ENCODE assay signal across 19 cellular contexts in genomic region chr18:73670046-73670445, GRCh38.
"Had no signal": no experiment of that assay in that cellular context is flagged by ENCODE, and none has a peak within 500 bp of the region (broad histone marks: within the 10 kb centered on the region; RNA-seq: fewer than 3 reads in every experiment).

No MANE protein-coding gene starts in this region.

- DNase-seq: effector CD4-positive, alpha-beta T cell; endodermal cell; heart left ventricle; kidney glomerular epithelial cell; mucosa of descending colon; natural killer cell; posterior cingulate gyrus; spleen; stimulated activated CD4-positive, alpha-beta T cell treated with anti-CD3 and anti-CD28 coated beads, Interleukin-15, amount 100 ng/mL, for 24 hours; stimulated activated CD4-positive, alpha-beta T cell treated with anti-CD3 and anti-CD28 coated beads, Interleukin-1b, Interleukin-23, amount 100 ng/mL, for 48 hours; stimulated activated CD4-positive, alpha-beta T cell treated with anti-CD3 and anti-CD28 coated beads, Interleukin-4, amount 100 ng/mL, for 24 hours; stimulated activated naive CD8-positive, alpha-beta T cell treated with anti-CD3 and anti-CD28 coated beads, Interleukin-15, amount 100 ng/mL, for 72 hours; testis; upper lobe of right lung had no signal

- H3K27me3 ChIP-seq: heart left ventricle, spleen, testis, tibial nerve, upper lobe of right lung, vagina had no signal

- H3K36me3 ChIP-seq: heart left ventricle, spleen, tibial nerve, upper lobe of right lung, vagina had no signal

- H3K9me3 ChIP-seq: heart left ventricle, mucosa of descending colon, spleen, testis, tibial nerve, upper lobe of right lung, vagina had no signal

- H3K36me3 Mint-ChIP-seq: natural killer cell; stimulated activated memory B cell treated with anti-CD40 and anti-IgM and Interleukin-4, amounts not matched to agents 10 μg/mL and 1 μg/mL and 100 μg/mL, for 72 hours had no signal

- H3K27me3 Mint-ChIP-seq: stimulated activated memory B cell treated with anti-CD40 and anti-IgM and Interleukin-4, amounts not matched to agents 10 μg/mL and 1 μg/mL and 100 μg/mL, for 72 hours; stimulated activated naive CD8-positive, alpha-beta T cell treated with anti-CD3 and anti-CD28 coated beads, Interleukin-15, amount 100 ng/mL, for 72 hours had no signal

- H3K4me1 Mint-ChIP-seq: endodermal cell; natural killer cell; neural crest cell; stimulated activated memory B cell treated with anti-CD40 and anti-IgM and Interleukin-4, amounts not matched to agents 10 μg/mL and 1 μg/mL and 100 μg/mL, for 72 hours; stimulated activated naive CD8-positive, alpha-beta T cell treated with anti-CD3 and anti-CD28 coated beads, Interleukin-15, amount 100 ng/mL, for 72 hours had no signal

- H3K4me3 ChIP-seq: heart left ventricle, mucosa of descending colon, spleen, testis, tibial nerve, upper lobe of right lung, vagina had no signal

- H3K4me3 Mint-ChIP-seq: endodermal cell; natural killer cell; neural crest cell; stimulated activated memory B cell treated with anti-CD40 and anti-IgM and Interleukin-4, amounts not matched to agents 10 μg/mL and 1 μg/mL and 100 μg/mL, for 72 hours; stimulated activated naive CD8-positive, alpha-beta T cell treated with anti-CD3 and anti-CD28 coated beads, Interleukin-15, amount 100 ng/mL, for 72 hours had no signal

- H3K9me3 Mint-ChIP-seq: endodermal cell; neural crest cell; stimulated activated naive CD8-positive, alpha-beta T cell treated with anti-CD3 and anti-CD28 coated beads, Interleukin-15, amount 100 ng/mL, for 72 hours had no signal

- H3K27ac ChIP-seq: heart left ventricle, spleen, testis, tibial nerve, upper lobe of right lung, vagina had no signal

- H3K4me1 ChIP-seq: heart left ventricle, spleen, testis, upper lobe of right lung, vagina had no signal

- ATAC-seq: heart left ventricle; left lobe of liver; mucosa of descending colon; natural killer cell; stimulated activated memory B cell treated with anti-CD40 and anti-IgM and Interleukin-4, amounts not matched to agents 10 μg/mL and 1 μg/mL and 100 μg/mL, for 72 hours; stimulated activated naive CD8-positive, alpha-beta T cell treated with anti-CD3 and anti-CD28 coated beads, Interleukin-15, amount 100 ng/mL, for 72 hours; upper lobe of right lung had no signal

- H3K27ac Mint-ChIP-seq: endodermal cell; natural killer cell; stimulated activated memory B cell treated with anti-CD40 and anti-IgM and Interleukin-4, amounts not matched to agents 10 μg/mL and 1 μg/mL and 100 μg/mL, for 72 hours; stimulated activated naive CD8-positive, alpha-beta T cell treated with anti-CD3 and anti-CD28 coated beads, Interleukin-15, amount 100 ng/mL, for 72 hours had no signal
